1 cellular context compared by ENCODE assay signal in genomic region chr6:100462396-100462795, GRCh38.
TF ChIP-seq lines count a peak whose summit lies in the region.

No MANE protein-coding gene starts in this region.

TF ChIP-seq in SK-N-SH treated with all-trans-retinoic acid at 6 μM for 48 hours, 23 proteins besides CTCF, POLR2A, EP300 and RAD21 (continued from another document):
- no peak for TF ChIP-seq TSHZ2 (CRISPR knock-in tag; IDR thresholded peaks at IDR 0.05)
- no peak for TF ChIP-seq OSR1 (CRISPR knock-in tag; IDR thresholded peaks at IDR 0.05)
- no peak for TF ChIP-seq TCF4 (CRISPR knock-in tag; IDR thresholded peaks at IDR 0.05; ENCODE audit: borderline replicate concordance)
- no peak for TF ChIP-seq CREB5 (CRISPR knock-in tag; IDR thresholded peaks at IDR 0.05; ENCODE audit: low read depth)
